Comparison of ENCODE assay signal across 8 cellular contexts in the genomic region with DNA sequence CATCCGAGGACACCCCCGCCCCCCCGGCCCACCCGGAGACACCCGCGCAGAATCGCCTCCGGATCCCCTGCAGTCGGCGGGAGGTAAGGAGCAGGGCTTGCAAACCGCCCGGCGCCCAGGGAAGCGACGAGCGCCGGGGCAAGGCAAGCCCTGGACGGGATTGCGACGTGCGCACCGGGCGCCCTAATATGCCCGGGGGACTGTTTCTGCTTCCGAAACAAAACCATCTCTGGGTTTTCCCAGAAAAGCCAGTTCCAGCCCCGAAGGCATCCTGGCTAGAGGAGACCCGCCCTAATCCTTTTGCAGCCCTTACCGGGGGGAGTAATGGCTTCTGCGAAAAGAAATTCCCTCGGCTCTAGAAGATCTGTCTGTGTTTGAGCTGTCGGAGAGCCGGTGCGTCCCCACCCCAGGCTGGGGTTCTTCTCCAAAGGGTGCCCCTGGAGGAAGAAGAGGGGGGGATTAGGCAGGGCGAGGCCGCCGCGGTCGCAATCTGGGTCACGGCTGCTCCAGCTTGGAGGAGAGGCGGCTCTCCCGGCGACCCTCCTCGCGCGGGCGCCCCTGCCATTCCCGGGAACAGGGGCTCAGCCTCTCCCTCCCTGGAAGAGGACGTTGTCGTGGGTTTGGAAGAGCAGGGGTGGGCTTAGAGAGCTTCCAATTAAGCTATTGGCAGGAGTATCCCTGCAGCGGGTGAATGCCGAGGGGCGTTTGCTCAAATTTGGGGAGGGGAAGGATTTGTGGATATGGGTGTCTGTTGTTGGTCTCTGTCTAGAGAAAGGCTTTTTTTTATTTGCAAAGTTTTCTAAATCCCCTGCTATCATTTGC. TPM values are rescaled to one million over a fixed set of nuclear protein-coding genes. Genes with fewer than 3 reads are reported as not detected.
DNase-seq lines count a peak whose midpoint lies in the region; ATAC-seq and TF ChIP-seq lines count a peak whose summit lies in the region.

No MANE protein-coding gene starts in this region.

- H3K36me3 Mint-ChIP-seq in activated naive CD4-positive, alpha-beta T cell treated with anti-CD3 and anti-CD28 coated beads for 36 hours (ENCODE audit: low read depth): no peaks in the 10 kb centered on the region

- peak overlapping the region; percentile 58 for H3K4me3 Mint-ChIP-seq in activated naive CD4-positive, alpha-beta T cell treated with anti-CD3 and anti-CD28 coated beads for 36 hours

- peaks cover 49% of the 10 kb centered on the region for H3K27me3 Mint-ChIP-seq in activated naive CD4-positive, alpha-beta T cell treated with anti-CD3 and anti-CD28 coated beads for 36 hours (ENCODE audit: low read depth)

- no peak for TF ChIP-seq CTCF in ascending aorta (IDR thresholded peaks at IDR 0.05)

- H3K9me3 ChIP-seq in ascending aorta: no peaks in the 10 kb centered on the region

- H3K27me3 ChIP-seq in ascending aorta: peaks cover 16% of the 10 kb centered on the region

- no peak overlapping the region for H3K27ac ChIP-seq in ascending aorta

- no peak overlapping the region for H3K27ac Mint-ChIP-seq in activated naive CD4-positive, alpha-beta T cell treated with anti-CD3 and anti-CD28 coated beads for 36 hours

- peak overlapping the region; percentile 53 to 61 for H3K4me3 ChIP-seq in ascending aorta

- H3K4me1 ChIP-seq in ascending aorta: peaks cover 2 to 22% of the 10 kb centered on the region in 2 donors

- peak; percentile 41 for ATAC-seq in left lobe of liver

- H3K36me3 ChIP-seq in ascending aorta: no peaks in the 10 kb centered on the region

- peaks cover 31% of the 10 kb centered on the region for H3K4me1 Mint-ChIP-seq in activated naive CD4-positive, alpha-beta T cell treated with anti-CD3 and anti-CD28 coated beads for 36 hours (ENCODE audit: low read depth)

- CTCF ChIA-PET in activated naive CD4-positive, alpha-beta T cell treated with anti-CD3 and anti-CD28 coated beads for 36 hours (lab: Charles Lee): interaction anchor here (0.6 to 3.5 kb wide), 13 partner anchors 24 to 668 kb away, joined by 3 to 29 read pairs (median 7); no protein-coding TSS in a partner anchor

- intact Hi-C loops in activated naive CD4-positive, alpha-beta T cell treated with anti-CD3 and anti-CD28 coated beads for 36 hours (cut with micrococcal nuclease): loop anchor here (1.0 to 5.0 kb wide), 8 partner anchors 27 to 668 kb away; no protein-coding TSS in a partner anchor
- intact Hi-C loops in ascending aorta (cut with DNase I): loop anchor here (10.0 kb wide), 1 partner anchor 664 kb away; no protein-coding TSS in a partner anchor

- no peaks in the 10 kb centered on the region for H3K9me3 Mint-ChIP-seq in activated naive CD4-positive, alpha-beta T cell treated with anti-CD3 and anti-CD28 coated beads for 36 hours

- DNase-seq in activated naive CD4-positive, alpha-beta T cell treated with anti-CD3 and anti-CD28 coated beads for 36 hours: peak; percentile 11
- no peak for DNase-seq in activated naive CD4-positive, alpha-beta T cell treated with Interleukin-2 at 50 U/mL for 16 hours
- no peak for DNase-seq in ascending aorta (ENCODE audit: low spot score in 2 of 2)
- no peak for DNase-seq in left lobe of liver (ENCODE audit: low spot score)
- DNase-seq in superior temporal gyrus (ENCODE audit: extremely low spot score): peak; percentile 57
- DNase-seq in NCI-H1930 (lab: John Stamatoyannopoulos, UW): no peak
- DNase-seq in DMS114 treated with DMSO at 0.1 percent for 48 hours (lab: John Stamatoyannopoulos, UW; ENCODE audit: unreplicated experiment): no peak
- DNase-seq in SIG-M5 (lab: John Stamatoyannopoulos, UW): no peak

RNA-seq across cellular contexts. Expression of gene MYCN, which starts 0.5 kb away (rescaled TPM):
- under 1 TPM in 1 of 2 experiments, not detected in 1; 0.19 TPM for total RNA-seq in activated naive CD4-positive, alpha-beta T cell treated with anti-CD3 and anti-CD28 coated beads for 36 hours
- total RNA-seq in ascending aorta (not detected), left lobe of liver (0.73 TPM)

Comparison
In these comparisons a context has a peak if more than half of its experiments do, and no peak if none do; other contexts are left out.
1. DNase-seq: peak in activated naive CD4-positive, alpha-beta T cell treated with anti-CD3 and anti-CD28 coated beads for 36 hours (single experiment) and superior temporal gyrus (single experiment); none in activated naive CD4-positive, alpha-beta T cell treated with Interleukin-2 at 50 U/mL for 16 hours (single experiment), ascending aorta (0 of 2), left lobe of liver (single experiment), NCI-H1930 (0 of 2), DMS114 treated with DMSO at 0.1 percent for 48 hours (single experiment) and SIG-M5 (single experiment).